In the genomic region with DNA sequence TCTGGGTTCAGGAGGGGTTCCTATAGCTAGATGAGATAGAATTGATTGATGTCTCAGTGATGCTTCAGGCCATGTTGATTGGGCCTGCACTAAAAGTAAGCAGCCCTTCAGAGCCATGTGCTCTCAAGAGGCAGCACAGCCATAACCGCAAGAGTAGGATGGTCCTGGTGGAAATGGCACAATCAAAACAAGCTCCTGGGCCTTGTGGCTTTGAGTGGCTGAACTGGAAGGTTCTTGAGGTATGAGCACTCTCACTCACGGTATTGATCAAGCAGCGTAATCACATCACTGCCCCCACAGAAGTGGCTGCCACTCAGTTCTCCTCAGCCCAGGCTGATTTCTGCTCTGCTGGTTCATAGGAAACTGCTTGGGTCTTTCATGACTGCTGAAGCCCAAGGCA, we compare ENCODE assay signal across 23 cellular contexts.
"Had no signal": no experiment of that assay in that cellular context is flagged by ENCODE, and none has a peak within 500 bp of the region (broad histone marks: within the 10 kb centered on the region; RNA-seq: fewer than 3 reads in every experiment).

No MANE protein-coding gene starts in this region.

- H3K27me3 Mint-ChIP-seq: activated B cell treated with CpG ODN at 0.5 μM for 24 hours; activated CD4-positive, alpha-beta memory T cell treated with anti-CD3 and anti-CD28 coated beads, Interleukin-2, amount 10 ng/mL, durations not matched to agents 7 days and 5 days; activated CD4-positive, alpha-beta T cell treated with anti-CD3 and anti-CD28 coated beads, Interleukin-2, amount 10 ng/mL, durations not matched to agents 7 days and 5 days; activated naive CD8-positive, alpha-beta T cell; activated T-helper 17 cell treated with anti-CD3 and anti-CD28 coated beads, Interleukin-2, amount 50 U/mL, for 72 hours had no signal

- H3K27me3 ChIP-seq: brain microvascular endothelial cell, cardiac muscle cell, SJSA1 had no signal

- DNase-seq: activated B cell treated with CpG ODN at 0.5 μM for 24 hours; activated CD4-positive, alpha-beta memory T cell treated with anti-CD3 and anti-CD28 coated beads, Interleukin-2, amount 10 ng/mL, durations not matched to agents 7 days and 5 days; activated CD4-positive, alpha-beta T cell treated with anti-CD3 and anti-CD28 coated beads for 1 hour; activated CD4-positive, alpha-beta T cell treated with anti-CD3 and anti-CD28 coated beads, Interleukin-2, amount 10 ng/mL, durations not matched to agents 7 days and 5 days; activated gamma-delta T cell; activated naive CD4-positive, alpha-beta T cell treated with anti-CD3 and anti-CD28 coated beads for 36 hours; activated T-cell treated with anti-CD3 and anti-CD28 coated beads for 4 hours; activated T-cell treated with anti-CD3 and anti-CD28 coated beads, Interleukin-2, amount 50 U/mL, for 48 hours; brain microvascular endothelial cell; MM.1S; NCI-H1105 treated with DMSO at 0.1 percent for 48 hours; NCI-H1436 treated with DMSO at 0.1 percent for 48 hours; NCI-H1930; NCI-H2171 treated with DMSO at 0.1 percent for 48 hours; NCI-H345; NCI-H524; PC-3; SHP77 had no signal

- H3K4me3 ChIP-seq: cardiac muscle cell, SJSA1 had no signal

- H3K9me3 Mint-ChIP-seq: activated B cell treated with CpG ODN at 0.5 μM for 24 hours; activated CD4-positive, alpha-beta memory T cell treated with anti-CD3 and anti-CD28 coated beads, Interleukin-2, amount 10 ng/mL, durations not matched to agents 7 days and 5 days; activated CD4-positive, alpha-beta T cell treated with anti-CD3 and anti-CD28 coated beads, Interleukin-2, amount 10 ng/mL, durations not matched to agents 7 days and 5 days; activated naive CD4-positive, alpha-beta T cell treated with anti-CD3 and anti-CD28 coated beads for 36 hours; activated T-helper 17 cell treated with anti-CD3 and anti-CD28 coated beads, Interleukin-2, amount 50 U/mL, for 72 hours; T-helper 1 cell treated with Interleukin-12 subunit alpha and Interleukin-12 subunit beta and Interleukin-4 antibody, amounts not matched to agents 30 μg/mL and 1 μg/mL, for 36 hours had no signal

- H3K27ac Mint-ChIP-seq: activated B cell treated with CpG ODN at 0.5 μM for 24 hours; activated CD4-positive, alpha-beta memory T cell treated with anti-CD3 and anti-CD28 coated beads, Interleukin-2, amount 10 ng/mL, durations not matched to agents 7 days and 5 days; activated CD4-positive, alpha-beta T cell treated with anti-CD3 and anti-CD28 coated beads, Interleukin-2, amount 10 ng/mL, durations not matched to agents 7 days and 5 days; activated naive CD4-positive, alpha-beta T cell treated with anti-CD3 and anti-CD28 coated beads for 36 hours; activated naive CD8-positive, alpha-beta T cell; activated T-helper 17 cell treated with anti-CD3 and anti-CD28 coated beads, Interleukin-2, amount 50 U/mL, for 72 hours; T-helper 1 cell treated with Interleukin-12 subunit alpha and Interleukin-12 subunit beta and Interleukin-4 antibody, amounts not matched to agents 30 μg/mL and 1 μg/mL, for 36 hours had no signal

- H3K4me3 Mint-ChIP-seq: activated B cell treated with CpG ODN at 0.5 μM for 24 hours; activated CD4-positive, alpha-beta memory T cell treated with anti-CD3 and anti-CD28 coated beads, Interleukin-2, amount 10 ng/mL, durations not matched to agents 7 days and 5 days; activated CD4-positive, alpha-beta T cell treated with anti-CD3 and anti-CD28 coated beads, Interleukin-2, amount 10 ng/mL, durations not matched to agents 7 days and 5 days; activated naive CD4-positive, alpha-beta T cell treated with anti-CD3 and anti-CD28 coated beads for 36 hours; activated naive CD8-positive, alpha-beta T cell; activated T-helper 17 cell treated with anti-CD3 and anti-CD28 coated beads, Interleukin-2, amount 50 U/mL, for 72 hours; T-helper 1 cell treated with Interleukin-12 subunit alpha and Interleukin-12 subunit beta and Interleukin-4 antibody, amounts not matched to agents 30 μg/mL and 1 μg/mL, for 36 hours had no signal

- H3K36me3 Mint-ChIP-seq: activated naive CD8-positive, alpha-beta T cell had no signal

- H3K9me3 ChIP-seq: SJSA1 had no signal

- ATAC-seq: activated T-helper 17 cell treated with anti-CD3 and anti-CD28 coated beads, Interleukin-2, amount 50 U/mL, for 72 hours; PC-3 had no signal

- H3K27ac ChIP-seq: brain microvascular endothelial cell, cardiac muscle cell, SJSA1 had no signal

- H3K4me1 Mint-ChIP-seq: activated B cell treated with CpG ODN at 0.5 μM for 24 hours; activated CD4-positive, alpha-beta memory T cell treated with anti-CD3 and anti-CD28 coated beads, Interleukin-2, amount 10 ng/mL, durations not matched to agents 7 days and 5 days; activated CD4-positive, alpha-beta T cell treated with anti-CD3 and anti-CD28 coated beads, Interleukin-2, amount 10 ng/mL, durations not matched to agents 7 days and 5 days; activated T-helper 17 cell treated with anti-CD3 and anti-CD28 coated beads, Interleukin-2, amount 50 U/mL, for 72 hours had no signal

- H3K36me3 ChIP-seq: cardiac muscle cell had no signal
